In genomic region chr20:37145014-37145413, GRCh38 we compare ENCODE assay signal across 19 cellular contexts.
"Had no signal": no experiment of that assay in that cellular context is flagged by ENCODE, and none has a peak within 500 bp of the region (broad histone marks: within the 10 kb centered on the region; RNA-seq: fewer than 3 reads in every experiment).

No MANE protein-coding gene starts in this region.

- ATAC-seq: activated CD4-positive, alpha-beta T cell treated with anti-CD3 and anti-CD28 coated beads for 36 hours; activated CD8-positive, alpha-beta T cell treated with anti-CD3 and anti-CD28 coated beads, Interleukin-2, amount 10 ng/mL, durations not matched to agents 7 days and 5 days; effector memory CD8-positive, alpha-beta T cell; gastroesophageal sphincter; heart right ventricle had no signal

- H3K4me1 ChIP-seq: gastroesophageal sphincter, heart right ventricle, sigmoid colon, stomach had no signal

- H3K4me3 ChIP-seq: gastroesophageal sphincter, heart right ventricle, ovary, sigmoid colon, stomach, thoracic aorta had no signal

- H3K9me3 ChIP-seq: gastroesophageal sphincter, heart right ventricle, ovary, sigmoid colon, stomach, thoracic aorta had no signal

- H3K27me3 ChIP-seq: brain microvascular endothelial cell, gastroesophageal sphincter, heart right ventricle, ovary, sigmoid colon, stomach had no signal

- DNase-seq: activated CD4-positive, alpha-beta T cell treated with anti-CD3 and anti-CD28 coated beads for 36 hours; activated CD8-positive, alpha-beta memory T cell treated with anti-CD3 and anti-CD28 coated beads, Interleukin-2, amount 50 U/mL, for 4 hours; activated CD8-positive, alpha-beta T cell treated with anti-CD3 and anti-CD28 coated beads, Interleukin-2, amount 10 ng/mL, durations not matched to agents 7 days and 5 days; activated gamma-delta T cell treated with Interleukin-2 at 50 U/mL for 16 hours; activated naive CD8-positive, alpha-beta T cell treated with anti-CD3 and anti-CD28 coated beads for 36 hours; anterior cingulate cortex; brain microvascular endothelial cell; dermis blood vessel endothelial cell; effector memory CD8-positive, alpha-beta T cell; heart right ventricle; ovary; sigmoid colon; stimulated activated CD4-positive, alpha-beta T cell treated with anti-CD3 and anti-CD28 coated beads, Interleukin-2, amount 100 ng/mL, for 24 hours; stomach; T-helper 1 cell; T1000 had no signal

- H3K36me3 ChIP-seq: brain microvascular endothelial cell, ovary, thoracic aorta had no signal

- H3K27ac ChIP-seq: brain microvascular endothelial cell, epithelial cell of prostate, gastroesophageal sphincter, heart right ventricle, ovary, sigmoid colon, stomach, thoracic aorta had no signal
